ENCODE assay signal across 18 cellular contexts in the genomic region with DNA sequence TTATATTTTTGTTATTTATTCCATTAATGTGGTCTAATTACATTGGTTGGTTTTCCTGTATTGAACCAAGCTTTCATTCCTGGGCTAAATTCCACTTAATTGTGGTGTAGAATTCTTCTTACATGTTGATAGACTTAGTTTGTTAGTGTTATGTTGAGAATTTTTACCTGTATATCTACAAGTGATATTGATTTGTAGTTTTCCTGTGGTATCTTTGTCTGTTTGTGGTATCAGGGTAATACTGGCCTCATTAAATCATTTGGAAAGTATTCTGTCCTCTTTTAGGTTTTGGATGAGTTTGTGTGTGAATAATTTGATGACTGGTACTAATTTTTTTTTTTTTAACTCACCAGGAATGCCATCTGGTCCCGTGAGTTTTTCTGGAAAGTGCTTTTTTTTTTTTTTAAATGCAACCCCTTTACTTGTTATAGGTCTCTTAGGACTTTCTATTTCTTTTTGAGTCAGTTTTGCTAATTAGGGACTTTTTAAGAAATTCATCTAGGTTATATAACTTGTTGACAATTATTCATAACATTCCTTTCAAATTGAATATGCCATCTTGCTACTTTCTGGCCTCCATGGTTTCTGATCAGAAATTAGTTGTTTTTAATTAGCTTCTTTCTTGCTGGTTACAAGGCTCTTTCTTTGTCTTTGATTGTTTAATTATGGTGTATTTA.
"Had no signal": no experiment of that assay in that cellular context is flagged by ENCODE, and none has a peak within 500 bp of the region (broad histone marks: within the 10 kb centered on the region; RNA-seq: fewer than 3 reads in every experiment).

No MANE protein-coding gene starts in this region.

- DNase-seq: activated naive CD4-positive, alpha-beta T cell treated with Interleukin-2 at 50 U/mL for 16 hours; anterior cingulate cortex; brain microvascular endothelial cell; effector CD4-positive, alpha-beta T cell; foreskin keratinocyte; glutamatergic neuron; kidney glomerular epithelial cell; mesendoderm; stimulated activated CD4-positive, alpha-beta T cell treated with anti-CD3 and anti-CD28 coated beads, Interleukin-15, amount 100 ng/mL, for 24 hours; stimulated activated CD4-positive, alpha-beta T cell treated with anti-CD3 and anti-CD28 coated beads, Interleukin-4, amount 100 ng/mL, for 1 hour; stimulated activated naive CD4-positive, alpha-beta T cell; tibial artery; uterus had no signal

- H3K27me3 Mint-ChIP-seq: central memory CD8-positive, alpha-beta T cell; natural killer cell treated with Interleukin-12 subunit alpha and Interleukin-12 subunit beta and Interleukin-15 and Interleukin-18, amount 100 ng/mL, for 72 hours had no signal

- H3K27ac Mint-ChIP-seq: activated T-helper 1 cell treated with anti-CD3 and anti-CD28 coated beads, Interleukin-12 subunit alpha, Interleukin-12 subunit beta, Interleukin-2, Interleukin-4 antibody, amounts not matched to agents 30 ng/mL and 10 ng/mL and 1 ng/mL, durations not matched to agents 14 hours and 24 hours and 36 hours; natural killer cell treated with Interleukin-12 subunit alpha and Interleukin-12 subunit beta and Interleukin-15 and Interleukin-18, amount 100 ng/mL, for 72 hours had no signal

- H3K4me1 Mint-ChIP-seq: central memory CD8-positive, alpha-beta T cell had no signal

- H3K27me3 ChIP-seq: brain microvascular endothelial cell, right atrium auricular region, tibial artery, uterus had no signal

- H3K9me3 ChIP-seq: right atrium auricular region, tibial artery, uterus had no signal

- H3K36me3 ChIP-seq: brain microvascular endothelial cell, right atrium auricular region, tibial artery, uterus had no signal

- H3K4me1 ChIP-seq: foreskin keratinocyte, right atrium auricular region, tibial artery, uterus had no signal

- H3K4me3 ChIP-seq: coronary artery, right atrium auricular region, tibial artery, uterus had no signal

- H3K4me3 Mint-ChIP-seq: activated T-helper 1 cell treated with anti-CD3 and anti-CD28 coated beads, Interleukin-12 subunit alpha, Interleukin-12 subunit beta, Interleukin-2, Interleukin-4 antibody, amounts not matched to agents 30 ng/mL and 10 ng/mL and 1 ng/mL, durations not matched to agents 14 hours and 24 hours and 36 hours; central memory CD8-positive, alpha-beta T cell; natural killer cell treated with Interleukin-12 subunit alpha and Interleukin-12 subunit beta and Interleukin-15 and Interleukin-18, amount 100 ng/mL, for 72 hours had no signal

- H3K27ac ChIP-seq: brain microvascular endothelial cell, coronary artery, foreskin keratinocyte, right atrium auricular region, tibial artery, uterus had no signal

- ATAC-seq: foreskin keratinocyte; natural killer cell treated with Interleukin-12 subunit alpha and Interleukin-12 subunit beta and Interleukin-15 and Interleukin-18, amount 100 ng/mL, for 72 hours had no signal

- H3K36me3 Mint-ChIP-seq: natural killer cell treated with Interleukin-12 subunit alpha and Interleukin-12 subunit beta and Interleukin-15 and Interleukin-18, amount 100 ng/mL, for 72 hours had no signal
